ENCODE assay signal across 1 cellular context in genomic region chr7:23530901-23531793, GRCh38.
A peak's percentile ranks its signal among the peaks of the same experiment; 100 is the strongest.
TF ChIP-seq lines count a peak whose summit lies in the region.

No MANE protein-coding gene starts in this region.

TF ChIP-seq in GM12878, 131 proteins besides CTCF, POLR2A, EP300 and RAD21 (continued from another document):
- TF ChIP-seq DPF2 (IDR thresholded peaks at IDR 0.05) (0 out of 2 replicates have a peak, but pooled peaks have one; percentile 2), LARP7 (IDR thresholded peaks at IDR 0.05) (peak; percentile 17; the same call in 1 of the 2 replicates), RAD51 (IDR thresholded peaks at IDR 0.05) (no peak), RELA (IDR thresholded peaks at IDR 0.05; ENCODE audit: borderline replicate concordance, partially characterized antibody) (no peak), ELK1 (IDR thresholded peaks at IDR 0.05; ENCODE audit: low read depth, low read length) (no peak)
